Comparison of ENCODE assay signal across 26 cellular contexts in the genomic region with DNA sequence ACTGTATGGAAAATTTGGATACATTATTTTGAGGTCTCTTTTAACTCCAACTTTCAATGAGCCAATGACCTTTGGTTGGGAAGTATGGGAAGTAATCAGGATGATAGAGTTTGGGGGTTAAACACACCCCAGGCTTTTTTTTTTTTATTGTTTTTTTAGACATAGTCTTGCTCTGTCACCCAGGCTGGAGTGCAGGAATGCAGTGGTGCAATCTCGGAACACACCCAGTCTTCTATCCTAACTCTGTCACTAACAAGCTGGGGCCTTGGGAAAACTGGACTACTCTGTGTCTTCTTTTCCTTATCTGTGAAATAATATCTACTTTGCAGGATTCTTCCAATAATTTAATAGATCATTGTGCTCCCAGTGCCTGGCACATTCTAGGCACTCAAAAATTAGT. TPM values are rescaled to one million over a fixed set of nuclear protein-coding genes. Genes with fewer than 3 reads are reported as not detected.
DNase-seq lines count a peak whose midpoint lies in the region; ATAC-seq and TF ChIP-seq lines count a peak whose summit lies in the region.
"Had no signal": no experiment of that assay in that cellular context is flagged by ENCODE, and none has a peak within 500 bp of the region (broad histone marks: within the 10 kb centered on the region; RNA-seq: fewer than 3 reads in every experiment).

No MANE protein-coding gene starts in this region.

- TF ChIP-seq CTCF in fibroblast of mammary gland (conservative IDR thresholded peaks at IDR 0.05; ENCODE audit: control insufficient read depth, insufficient read depth, low read depth, low read length) (no peak), left lung (IDR thresholded peaks at IDR 0.05) (no peak)

- no peak overlapping the region for H3K27ac ChIP-seq in left lung
- H3K27ac ChIP-seq in CD4-positive, alpha-beta memory T cell (ENCODE audit: low read depth, low read length) = no peak overlapping the region
- H3K27ac ChIP-seq: pancreas, right lobe of liver had no signal

- H3K4me3 Mint-ChIP-seq in activated CD4-positive, alpha-beta memory T cell treated with anti-CD3 and anti-CD28 coated beads for 36 hours = no peak overlapping the region
- H3K4me3 Mint-ChIP-seq in CD4-positive, alpha-beta memory T cell = no peak overlapping the region
- H3K4me3 Mint-ChIP-seq: activated CD8-positive, alpha-beta T cell treated with anti-CD3 and anti-CD28 coated beads for 36 hours; activated naive CD8-positive, alpha-beta T cell treated with anti-CD3 and anti-CD28 coated beads for 36 hours; activated T-cell treated with anti-CD3 and anti-CD28 coated beads, Interleukin-2, amount 50 U/mL, for 72 hours; naive thymus-derived CD4-positive, alpha-beta T cell; T-helper 17 cell; WTC11 had no signal

- H3K4me1 ChIP-seq in adipocyte (ENCODE audit: control insufficient read depth, insufficient read depth, low read length) (peaks cover 38% of the 10 kb centered on the region), left lung (no peaks in the 10 kb centered on the region)
- no peaks in the 10 kb centered on the region for H3K4me1 ChIP-seq in CD4-positive, alpha-beta memory T cell (ENCODE audit: insufficient read depth, low read length)
- H3K4me1 ChIP-seq: pancreas had no signal

- H3K27me3 ChIP-seq in adipocyte (replicated peaks; ENCODE audit: control insufficient read depth, insufficient read depth, low read length) = no peaks in the 10 kb centered on the region
- no peaks in the 10 kb centered on the region for H3K27me3 ChIP-seq in left lung
- no peaks in the 10 kb centered on the region for H3K27me3 ChIP-seq in CD4-positive, alpha-beta memory T cell (ENCODE audit: insufficient read depth, low read length)
- H3K27me3 ChIP-seq: pancreas, right lobe of liver had no signal

- intact Hi-C loops in sciatic nerve (cut with DNase I) = loop anchor here (5.0 kb wide), 1 partner anchor 261 kb away; no protein-coding TSS in a partner anchor
- intact Hi-C loops in left lung (cut with DNase I) = no loop called here
- intact Hi-C loops in activated CD4-positive, alpha-beta memory T cell treated with anti-CD3 and anti-CD28 coated beads for 36 hours (cut with micrococcal nuclease) = no loop called here
- intact Hi-C loops in CD4-positive, alpha-beta memory T cell (cut with micrococcal nuclease) = no loop called here

- CTCF ChIA-PET in activated CD4-positive, alpha-beta memory T cell treated with anti-CD3 and anti-CD28 coated beads for 36 hours (lab: Charles Lee) = no interaction called here
- CTCF ChIA-PET in CD4-positive, alpha-beta memory T cell (lab: Charles Lee; ENCODE audit: partially characterized antibody) = no interaction called here

- H3K4me1 Mint-ChIP-seq in activated CD4-positive, alpha-beta memory T cell treated with anti-CD3 and anti-CD28 coated beads for 36 hours (ENCODE audit: low read depth) = peaks cover 6% of the 10 kb centered on the region
- peaks cover 0 to 5% (median 4%) of the 10 kb centered on the region in 4 donors for H3K4me1 Mint-ChIP-seq in CD4-positive, alpha-beta memory T cell
- H3K4me1 Mint-ChIP-seq: WTC11 had no signal

- peak; percentile 54 for ATAC-seq in sciatic nerve
- no peak for ATAC-seq in left lung
- ATAC-seq: activated CD8-positive, alpha-beta T cell treated with anti-CD3 and anti-CD28 coated beads for 36 hours; activated T-cell treated with anti-CD3 and anti-CD28 coated beads, Interleukin-2, amount 50 U/mL, for 72 hours; HepG2; naive thymus-derived CD4-positive, alpha-beta T cell; pancreas; right lobe of liver; stimulated activated naive CD8-positive, alpha-beta T cell treated with anti-CD3 and anti-CD28 coated beads, Interleukin-15, Interleukin-2, amounts not matched to agents 100 U/mL and 50 U/mL, for 24 hours; T-helper 17 cell; WTC11 had no signal

- H3K9me3 Mint-ChIP-seq in activated CD4-positive, alpha-beta memory T cell treated with anti-CD3 and anti-CD28 coated beads for 36 hours = no peaks in the 10 kb centered on the region
- no peaks in the 10 kb centered on the region for H3K9me3 Mint-ChIP-seq in CD4-positive, alpha-beta memory T cell
- H3K9me3 Mint-ChIP-seq: activated CD8-positive, alpha-beta T cell treated with anti-CD3 and anti-CD28 coated beads for 36 hours; activated naive CD8-positive, alpha-beta T cell treated with anti-CD3 and anti-CD28 coated beads for 36 hours; activated T-cell treated with anti-CD3 and anti-CD28 coated beads, Interleukin-2, amount 50 U/mL, for 72 hours; naive thymus-derived CD4-positive, alpha-beta T cell; WTC11 had no signal

- peak overlapping the region; percentile 25 for H3K4me3 ChIP-seq in adipocyte (ENCODE audit: low read length)
- no peak overlapping the region for H3K4me3 ChIP-seq in fibroblast of mammary gland (ENCODE audit: control insufficient read depth, low read depth, low read length)
- no peak overlapping the region for H3K4me3 ChIP-seq in left lung
- H3K4me3 ChIP-seq in CD4-positive, alpha-beta memory T cell (ENCODE audit: low read length in 2 of 2) = no peak overlapping the region
- H3K4me3 ChIP-seq: pancreas, right lobe of liver had no signal

- no peaks in the 10 kb centered on the region for H3K36me3 Mint-ChIP-seq in activated CD4-positive, alpha-beta memory T cell treated with anti-CD3 and anti-CD28 coated beads for 36 hours
- H3K36me3 Mint-ChIP-seq in CD4-positive, alpha-beta memory T cell = no peaks in the 10 kb centered on the region
- H3K36me3 Mint-ChIP-seq: activated naive CD8-positive, alpha-beta T cell treated with anti-CD3 and anti-CD28 coated beads for 36 hours; naive thymus-derived CD4-positive, alpha-beta T cell had no signal

- H3K9ac ChIP-seq in adipocyte (ENCODE audit: low read length) = peak overlapping the region; percentile 78

- H3K27ac Mint-ChIP-seq in activated CD4-positive, alpha-beta memory T cell treated with anti-CD3 and anti-CD28 coated beads for 36 hours = no peak overlapping the region
- no peak overlapping the region for H3K27ac Mint-ChIP-seq in CD4-positive, alpha-beta memory T cell
- H3K27ac Mint-ChIP-seq: activated CD8-positive, alpha-beta T cell treated with anti-CD3 and anti-CD28 coated beads for 36 hours; activated naive CD8-positive, alpha-beta T cell treated with anti-CD3 and anti-CD28 coated beads for 36 hours; activated T-cell treated with anti-CD3 and anti-CD28 coated beads, Interleukin-2, amount 50 U/mL, for 72 hours; T-helper 17 cell; WTC11 had no signal

- H3K36me3 ChIP-seq in adipocyte (ENCODE audit: control insufficient read depth, insufficient read depth, low read length, severe bottlenecking) (peaks cover 75% of the 10 kb centered on the region), left lung (peaks cover 0 to 26% of the 10 kb centered on the region in 2 donors)
- H3K36me3 ChIP-seq in CD4-positive, alpha-beta memory T cell (ENCODE audit: insufficient read depth, low read length) = no peaks in the 10 kb centered on the region
- H3K36me3 ChIP-seq: pancreas had no signal

- POLR2A ChIA-PET in activated CD4-positive, alpha-beta memory T cell treated with anti-CD3 and anti-CD28 coated beads for 36 hours (lab: Charles Lee) = no interaction called here
- POLR2A ChIA-PET in CD4-positive, alpha-beta memory T cell (lab: Charles Lee; ENCODE audit: partially characterized antibody) = no interaction called here

- no peaks in the 10 kb centered on the region for H3K9me3 ChIP-seq in adipocyte (ENCODE audit: control insufficient read depth, low read length)
- no peaks in the 10 kb centered on the region for H3K9me3 ChIP-seq in left lung
- no peaks in the 10 kb centered on the region for H3K9me3 ChIP-seq in CD4-positive, alpha-beta memory T cell (ENCODE audit: control insufficient read depth in 1 of 2, low read length in 2 of 2)
- H3K9me3 ChIP-seq: pancreas, right lobe of liver had no signal

- DNase-seq in AG08395 (ENCODE audit: low spot score) (peak; percentile 32), adipocyte (ENCODE audit: low read depth) (peak; percentile 76), fibroblast of mammary gland (ENCODE audit: low read depth) (peak; percentile 30), sciatic nerve (ENCODE audit: low spot score) (no peak), left lung (no peak), UCSD-AML1 (lab: John Stamatoyannopoulos, UW; ENCODE audit: unreplicated experiment) (no peak)
- no peak for DNase-seq in activated CD4-positive, alpha-beta memory T cell treated with anti-CD3 and anti-CD28 coated beads for 36 hours
- no peak for DNase-seq in CD4-positive, alpha-beta memory T cell
- DNase-seq: activated CD8-positive, alpha-beta T cell treated with anti-CD3 and anti-CD28 coated beads for 36 hours; activated naive CD8-positive, alpha-beta T cell treated with anti-CD3 and anti-CD28 coated beads for 36 hours; activated T-cell treated with anti-CD3 and anti-CD28 coated beads, Interleukin-2, amount 50 U/mL, for 72 hours; GF-D8; HCEC 1CT; kidney; naive thymus-derived CD4-positive, alpha-beta T cell; NCI-H1694; NCI-H82; OCI-M1; pancreas; right lobe of liver; SIG-M5; stimulated activated CD4-positive, alpha-beta T cell treated with anti-CD3 and anti-CD28 coated beads, Interleukin-2, amount 100 ng/mL, for 24 hours; stimulated activated naive CD8-positive, alpha-beta T cell treated with anti-CD3 and anti-CD28 coated beads, Interleukin-15, Interleukin-2, amounts not matched to agents 100 U/mL and 50 U/mL, for 24 hours; T-helper 17 cell had no signal

- no peaks in the 10 kb centered on the region for H3K27me3 Mint-ChIP-seq in activated CD4-positive, alpha-beta memory T cell treated with anti-CD3 and anti-CD28 coated beads for 36 hours
- no peaks in the 10 kb centered on the region for H3K27me3 Mint-ChIP-seq in CD4-positive, alpha-beta memory T cell
- H3K27me3 Mint-ChIP-seq: activated CD8-positive, alpha-beta T cell treated with anti-CD3 and anti-CD28 coated beads for 36 hours; activated naive CD8-positive, alpha-beta T cell treated with anti-CD3 and anti-CD28 coated beads for 36 hours; naive thymus-derived CD4-positive, alpha-beta T cell had no signal

RNA-seq across cellular contexts. Expression of a gene that starts 37.6 kb away (rescaled TPM):
- total RNA-seq in sciatic nerve (5.3 TPM), left lung (1 to 10 TPM; 2.7 to 3.4 TPM)
- 1 to 10 TPM; 3.3 to 3.4 TPM for total RNA-seq in activated CD4-positive, alpha-beta memory T cell treated with anti-CD3 and anti-CD28 coated beads for 36 hours
- 1 to 10 TPM; 5.5 to 6.2 TPM for total RNA-seq in CD4-positive, alpha-beta memory T cell
- under 1 TPM; 0.42 to 0.91 TPM for polyA plus RNA-seq in CD4-positive, alpha-beta memory T cell

Comparison
In these comparisons a context has a peak if more than half of its experiments do, and no peak if none do; other contexts are left out.
1. DNase-seq: peak in AG08395 (single experiment), adipocyte (single experiment) and fibroblast of mammary gland (single experiment); none in sciatic nerve (single experiment), left lung (0 of 2), activated CD4-positive, alpha-beta memory T cell treated with anti-CD3 and anti-CD28 coated beads for 36 hours (single experiment), UCSD-AML1 (single experiment) and CD4-positive, alpha-beta memory T cell (0 of 5).